1 cellular context compared by ENCODE assay signal in the genomic region with DNA sequence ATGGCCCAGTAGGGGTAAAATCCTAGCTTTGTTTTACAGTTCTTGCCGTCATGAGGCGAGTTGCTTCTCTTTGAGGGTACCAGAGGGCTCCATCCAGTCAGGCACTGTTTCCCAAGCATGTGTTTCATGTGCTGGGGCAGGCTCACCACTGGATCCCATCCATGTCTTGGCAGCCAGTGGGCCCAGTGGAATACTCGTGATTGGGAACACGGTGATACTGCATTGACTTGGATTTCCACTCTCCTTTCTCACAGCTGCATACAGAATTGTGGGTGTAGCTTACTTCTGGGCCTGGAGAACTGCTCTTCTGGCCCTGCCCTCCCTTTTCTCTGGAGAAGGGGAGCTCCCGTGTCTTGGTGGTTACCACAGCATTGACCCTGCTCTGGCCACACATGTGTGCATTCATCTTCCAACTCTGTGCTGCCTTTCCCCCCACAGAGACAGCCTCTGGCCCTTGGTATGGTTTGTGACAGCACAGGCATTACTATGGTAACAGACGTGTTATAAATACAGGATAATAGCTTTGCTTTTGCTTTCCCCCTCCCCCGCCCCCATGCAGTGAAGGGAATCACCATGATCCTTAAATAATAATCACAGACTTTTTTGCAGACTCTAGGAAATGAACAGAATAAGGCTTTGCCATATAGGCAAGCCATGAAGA.
TF ChIP-seq lines count a peak whose summit lies in the region.

No MANE protein-coding gene starts in this region.

TF ChIP-seq in SK-N-SH, 30 proteins besides CTCF, POLR2A, EP300 and RAD21:
- TF ChIP-seq USF2 (IDR thresholded peaks at IDR 0.05; ENCODE audit: borderline replicate concordance, low read depth, low read length), result no peak
- no peak for TF ChIP-seq FOXJ3 (CRISPR knock-in tag; IDR thresholded peaks at IDR 0.05)
